1 cellular context compared by ENCODE assay signal in the genomic region with DNA sequence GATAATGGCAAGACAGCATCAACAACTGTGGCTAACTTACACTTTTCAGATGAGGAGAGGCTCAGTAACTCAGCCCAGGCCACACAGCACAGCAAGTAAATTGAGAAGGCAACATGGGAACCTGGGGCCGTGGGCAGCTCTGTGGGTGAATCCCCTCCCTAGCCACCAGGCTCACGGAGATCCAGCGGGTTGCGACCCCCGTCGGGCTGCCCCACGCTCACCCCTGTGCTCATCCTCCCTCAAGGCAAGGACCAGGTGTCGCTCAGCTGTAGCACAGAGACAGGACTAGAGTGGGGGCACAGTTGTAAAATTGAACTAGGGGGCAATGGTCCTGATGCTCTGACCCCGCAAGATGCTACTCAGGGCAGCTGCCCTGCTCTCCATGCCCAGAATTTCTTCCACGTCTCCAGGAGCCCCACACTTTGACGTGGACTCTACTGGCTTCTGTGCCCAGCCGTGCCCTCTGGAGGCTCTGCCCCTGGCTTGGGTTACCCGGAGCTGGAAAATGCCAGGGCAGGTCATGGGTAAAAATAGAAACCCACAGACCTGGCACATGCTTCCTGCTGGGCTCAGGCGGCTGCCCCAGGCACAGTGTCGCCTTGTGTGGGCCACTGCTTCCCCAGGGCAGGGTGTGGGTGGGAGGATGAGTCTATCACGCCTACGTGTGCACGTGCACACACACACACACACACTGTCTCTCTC.
TF ChIP-seq lines count a peak whose summit lies in the region.

No MANE protein-coding gene starts in this region.

TF ChIP-seq in H1, 55 proteins besides CTCF, POLR2A, EP300 and RAD21:
- TF ChIP-seq POLR2AphosphoS5 (IDR thresholded peaks at IDR 0.05; ENCODE audit: low read depth, low read length) (no peak), SP4 (IDR thresholded peaks at IDR 0.05; ENCODE audit: low read length) (no peak), ZNF274 (IDR thresholded peaks at IDR 0.05; ENCODE audit: borderline replicate concordance, extremely low read depth, low read length) (no peak), GTF2F1 (IDR thresholded peaks at IDR 0.05; ENCODE audit: borderline replicate concordance, low read depth, low read length) (no peak)
- TF ChIP-seq, protein P1, sequence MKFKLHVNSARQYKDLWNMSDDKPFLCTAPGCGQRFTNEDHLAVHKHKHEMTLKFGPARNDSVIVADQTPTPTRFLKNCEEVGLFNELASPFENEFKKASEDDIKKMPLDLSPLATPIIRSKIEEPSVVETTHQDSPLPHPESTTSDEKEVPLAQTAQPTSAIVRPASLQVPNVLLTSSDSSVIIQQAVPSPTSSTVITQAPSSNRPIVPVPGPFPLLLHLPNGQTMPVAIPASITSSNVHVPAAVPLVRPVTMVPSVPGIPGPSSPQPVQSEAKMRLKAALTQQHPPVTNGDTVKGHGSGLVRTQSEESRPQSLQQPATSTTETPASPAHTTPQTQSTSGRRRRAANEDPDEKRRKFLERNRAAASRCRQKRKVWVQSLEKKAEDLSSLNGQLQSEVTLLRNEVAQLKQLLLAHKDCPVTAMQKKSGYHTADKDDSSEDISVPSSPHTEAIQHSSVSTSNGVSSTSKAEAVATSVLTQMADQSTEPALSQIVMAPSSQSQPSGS (IDR thresholded peaks at IDR 0.05; ENCODE audit: low read length) = no peak
- TF ChIP-seq, protein P2, sequence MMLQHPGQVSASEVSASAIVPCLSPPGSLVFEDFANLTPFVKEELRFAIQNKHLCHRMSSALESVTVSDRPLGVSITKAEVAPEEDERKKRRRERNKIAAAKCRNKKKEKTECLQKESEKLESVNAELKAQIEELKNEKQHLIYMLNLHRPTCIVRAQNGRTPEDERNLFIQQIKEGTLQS (IDR thresholded peaks at IDR 0.05; ENCODE audit: insufficient read depth, low read depth, low read length) = no peak
